In genomic region chr20:1137236-1137635, GRCh38 we compare ENCODE assay signal across 2 cellular contexts.
TF ChIP-seq lines count a peak whose summit lies in the region.

No MANE protein-coding gene starts in this region.

TF ChIP-seq in K562, 482 proteins besides CTCF, POLR2A, EP300 and RAD21:
- TF ChIP-seq CEBPB (tag; IDR thresholded peaks at IDR 0.05) = 0 out of 2 replicates have a peak, but pooled peaks have one; percentile 6
- TF ChIP-seq CCAR2 (IDR thresholded peaks at IDR 0.05; ENCODE audit: low read depth, low read length) = no peak
- TF ChIP-seq CEBPG (CRISPR knock-in tag; IDR thresholded peaks at IDR 0.05) = no peak
- TF ChIP-seq CEBPG (tag; conservative IDR thresholded peaks at IDR 0.05 in 1 of 2, IDR thresholded peaks at IDR 0.05 in 1 of 2) = peak; percentile 28 to 65; a peak in 3 of 4 replicates
- TF ChIP-seq ZNF23 (CRISPR knock-in tag; IDR thresholded peaks at IDR 0.05) = no peak
TF ChIP-seq in K562: peak in this region for 2.

TF ChIP-seq in HepG2, 621 proteins besides CTCF, POLR2A, EP300 and RAD21:
- TF ChIP-seq NFE2L2 (IDR thresholded peaks at IDR 0.05; ENCODE audit: low read length) (no peak), ZNF343 (CRISPR knock-in tag; IDR thresholded peaks at IDR 0.05) (no peak), ZBTB20 (CRISPR knock-in tag; IDR thresholded peaks at IDR 0.05; ENCODE audit: borderline replicate concordance, low read depth) (no peak), JUND (CRISPR knock-in tag; IDR thresholded peaks at IDR 0.05) (no peak), CEBPG (CRISPR knock-in tag; IDR thresholded peaks at IDR 0.05) (peak; percentile 22; the same call in 1 of the 2 replicates), ZNF704 (CRISPR knock-in tag; IDR thresholded peaks at IDR 0.05; ENCODE audit: borderline replicate concordance) (no peak), SATB2 (CRISPR knock-in tag; IDR thresholded peaks at IDR 0.05) (no peak), CEBPB (IDR thresholded peaks at IDR 0.05; ENCODE audit: borderline replicate concordance, low read depth, low read length) (peak; percentile 82), KLF11 (CRISPR knock-in tag; IDR thresholded peaks at IDR 0.05) (no peak)
